ENCODE assay signal across 14 cellular contexts in the genomic region with DNA sequence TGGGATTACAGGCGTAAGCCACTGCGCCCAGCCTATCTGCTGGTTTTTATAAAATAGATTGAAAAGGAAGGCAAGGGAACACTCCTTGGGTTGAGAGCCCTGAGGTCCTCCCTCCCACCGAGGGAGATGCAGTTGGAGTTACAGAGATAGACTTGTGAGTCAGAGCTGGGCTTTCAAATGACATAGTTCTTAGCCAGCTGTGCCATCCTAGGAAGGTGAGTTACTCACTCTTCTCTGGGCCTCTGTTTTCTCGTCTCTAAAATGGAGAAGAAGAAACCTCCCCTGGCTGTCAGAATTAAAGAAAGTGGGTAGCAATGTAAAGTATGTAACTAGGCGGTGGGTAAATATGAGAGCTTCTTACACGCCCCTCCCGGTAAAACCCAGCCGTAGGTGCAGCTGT. TPM values are rescaled to one million over a fixed set of nuclear protein-coding genes. Genes with fewer than 3 reads are reported as not detected.
DNase-seq lines count a peak whose midpoint lies in the region; ATAC-seq and TF ChIP-seq lines count a peak whose summit lies in the region.
"Had no signal": no experiment of that assay in that cellular context is flagged by ENCODE, and none has a peak within 500 bp of the region (broad histone marks: within the 10 kb centered on the region; RNA-seq: fewer than 3 reads in every experiment).

No MANE protein-coding gene starts in this region.

- no peak for ATAC-seq in IMR-90 (ENCODE audit: low read depth)
- no peak for ATAC-seq in activated T-cell treated with anti-CD3 and anti-CD28 coated beads, Interleukin-2, amount 50 U/mL, for 4 hours
- no peak for ATAC-seq in HG03280 (IDR thresholded peaks at IDR 0.05; ENCODE audit: unreplicated experiment)

- no peak for TF ChIP-seq RAD21 in IMR-90 (IDR thresholded peaks at IDR 0.05; ENCODE audit: low read length)

- H3K9ac ChIP-seq in BLaER1 treated with 17β-estradiol and CSF1 and Interleukin-3, amounts not matched to agents 10 nM and 100 nM: no peak overlapping the region
- H3K9ac ChIP-seq in IMR-90 (ENCODE audit: low read depth, low read length): no peak overlapping the region

- peaks cover 14 to 33% (median 31%) of the 10 kb centered on the region in 11 experiments; a peak in 21 of 22 replicates for H3K36me3 ChIP-seq in BLaER1 treated with 17β-estradiol and CSF1 and Interleukin-3, amounts not matched to agents 10 nM and 100 nM
- peaks cover 16% of the 10 kb centered on the region for H3K36me3 ChIP-seq in IMR-90 (ENCODE audit: control insufficient read depth, insufficient read depth, low read length)

- H3K27me3 ChIP-seq in BLaER1 treated with 17β-estradiol and CSF1 and Interleukin-3, amounts not matched to agents 10 nM and 100 nM: peaks cover 8 to 40% (median 35%) of the 10 kb centered on the region in 11 experiments; a peak in 21 of 22 replicates
- no peaks in the 10 kb centered on the region for H3K27me3 ChIP-seq in IMR-90 (ENCODE audit: control insufficient read depth, insufficient read depth, low read length)

- peaks cover 4% of the 10 kb centered on the region for H3K9me3 Mint-ChIP-seq in neural crest cell
- peaks cover 1% of the 10 kb centered on the region for H3K9me3 Mint-ChIP-seq in activated T-cell treated with anti-CD3 and anti-CD28 coated beads, Interleukin-2, amount 50 U/mL, for 4 hours
- H3K9me3 Mint-ChIP-seq: activated CD4-positive, alpha-beta memory T cell treated with anti-CD3 and anti-CD28 coated beads, Interleukin-2, amount 10 ng/mL, durations not matched to agents 7 days and 5 days had no signal

- peaks cover 18% of the 10 kb centered on the region for H3K9me1 ChIP-seq in IMR-90 (ENCODE audit: insufficient read depth, low read length)

- H3K18ac ChIP-seq in IMR-90 (ENCODE audit: low read depth, low read length): no peak overlapping the region

- H3K9me3 ChIP-seq in BLaER1 treated with 17β-estradiol and CSF1 and Interleukin-3, amounts not matched to agents 10 nM and 100 nM (replicated peaks in 1 of 11): peaks cover 7 to 21% (median 14%) of the 10 kb centered on the region in 11 experiments; a peak in 21 of 22 replicates
- 0 out of 2 replicates have a peak, but pooled peaks cover 2% of the 10 kb centered on the region for H3K9me3 ChIP-seq in IMR-90 (ENCODE audit: control insufficient read depth, insufficient read depth, low read length)

- no peak overlapping the region for H3K27ac Mint-ChIP-seq in neural crest cell (ENCODE audit: unreplicated experiment)
- H3K27ac Mint-ChIP-seq: activated CD4-positive, alpha-beta memory T cell treated with anti-CD3 and anti-CD28 coated beads, Interleukin-2, amount 10 ng/mL, durations not matched to agents 7 days and 5 days; CD4-positive, CD25-positive, alpha-beta regulatory T cell had no signal

- in situ Hi-C loops in IMR-90 (cut with MboI; ENCODE audit: low sequenced_read_pairs): no loop called here

- no peak for TF ChIP-seq CTCF in IMR-90 (conservative IDR thresholded peaks at IDR 0.05; ENCODE audit: low read depth, low read length)
- no peak for TF ChIP-seq CTCF in choroid plexus epithelial cell (conservative IDR thresholded peaks at IDR 0.05; ENCODE audit: low read depth, low read length)
- no peak for TF ChIP-seq CTCF in neural crest cell (conservative IDR thresholded peaks at IDR 0.05)

- H3K27ac ChIP-seq in BLaER1 treated with 17β-estradiol and CSF1 and Interleukin-3, amounts not matched to agents 10 nM and 100 nM: no peak overlapping the region
- H3K27ac ChIP-seq in IMR-90 (ENCODE audit: insufficient read depth, low read length): no peak overlapping the region

- H3K4ac ChIP-seq in IMR-90 (ENCODE audit: low read depth, low read length): no peak overlapping the region

- peaks cover 12% of the 10 kb centered on the region for H3K36me3 Mint-ChIP-seq in neural crest cell (ENCODE audit: low read depth)
- H3K36me3 Mint-ChIP-seq in activated T-cell treated with anti-CD3 and anti-CD28 coated beads, Interleukin-2, amount 50 U/mL, for 4 hours (ENCODE audit: insufficient read depth): peaks cover 2% of the 10 kb centered on the region
- H3K36me3 Mint-ChIP-seq: CD4-positive, CD25-positive, alpha-beta regulatory T cell had no signal

- peaks cover 24 to 77% of the 10 kb centered on the region in 2 experiments for H3K79me1 ChIP-seq in IMR-90 (ENCODE audit: low read depth in 1 of 2, low read length in 2 of 2)

- DNase-seq in IMR-90: peak; percentile 73
- peak; percentile 68 for DNase-seq in choroid plexus epithelial cell (ENCODE audit: low read depth)
- no peak for DNase-seq in neural crest cell (ENCODE audit: low read depth, low spot score)
- DNase-seq in activated T-cell treated with anti-CD3 and anti-CD28 coated beads, Interleukin-2, amount 50 U/mL, for 4 hours: no peak
- DNase-seq in SIG-M5 (lab: John Stamatoyannopoulos, UW): no peak
- DNase-seq in stimulated activated naive CD4-positive, alpha-beta T cell (lab: John Stamatoyannopoulos, UW): no peak
- DNase-seq: activated CD4-positive, alpha-beta memory T cell treated with anti-CD3 and anti-CD28 coated beads, Interleukin-2, amount 10 ng/mL, durations not matched to agents 7 days and 5 days; activated gamma-delta T cell; CD4-positive, CD25-positive, alpha-beta regulatory T cell; NCI-H1105; NCI-H524 treated with DMSO at 0.1 percent for 48 hours; T1000 had no signal

- peak overlapping the region; percentile 70 for H3K4me3 Mint-ChIP-seq in neural crest cell
- H3K4me3 Mint-ChIP-seq in activated T-cell treated with anti-CD3 and anti-CD28 coated beads, Interleukin-2, amount 50 U/mL, for 4 hours: no peak overlapping the region
- H3K4me3 Mint-ChIP-seq: activated CD4-positive, alpha-beta memory T cell treated with anti-CD3 and anti-CD28 coated beads, Interleukin-2, amount 10 ng/mL, durations not matched to agents 7 days and 5 days had no signal

- no peak overlapping the region for H2AFZ ChIP-seq in IMR-90 (replicated peaks; ENCODE audit: low read length, poor library complexity)

- H3K56ac ChIP-seq in IMR-90 (ENCODE audit: extremely low read depth, insufficient read depth, low read length): no peak overlapping the region

- H3K23ac ChIP-seq in IMR-90 (ENCODE audit: low read depth, low read length): no peak overlapping the region

- H4K5ac ChIP-seq in IMR-90 (ENCODE audit: low read depth, low read length): no peak overlapping the region

- H4K20me1 ChIP-seq in BLaER1 treated with 17β-estradiol and CSF1 and Interleukin-3, amounts not matched to agents 10 nM and 100 nM: peaks cover 18 to 42% (median 32%) of the 10 kb centered on the region in 11 experiments; a peak in 20 of 22 replicates
- H4K20me1 ChIP-seq in IMR-90 (ENCODE audit: insufficient read depth, low read length): peaks cover 30% of the 10 kb centered on the region

- H2AK5ac ChIP-seq in IMR-90 (ENCODE audit: low read depth, low read length): no peak overlapping the region; the same call in 1 of the 2 replicates

- no peak overlapping the region for H2BK5ac ChIP-seq in IMR-90 (ENCODE audit: low read depth, low read length, poor library complexity, severe bottlenecking)

- CTCF ChIA-PET in IMR-90 (lab: Yijun Ruan, JAX): no interaction called here

- no peak overlapping the region for H4K8ac ChIP-seq in IMR-90 (ENCODE audit: low read depth in 2 of 2, low read length in 2 of 2)

- peak overlapping the region; percentile 1 for H2AK9ac ChIP-seq in IMR-90 (replicated peaks; ENCODE audit: low read depth, low read length, poor library complexity)

- H2BK120ac ChIP-seq in IMR-90 (ENCODE audit: low read depth, low read length): no peak overlapping the region

- no peak overlapping the region for H2BK15ac ChIP-seq in IMR-90 (ENCODE audit: low read depth, low read length)

- WGBS in IMR-90 (ENCODE audit: extremely low coverage in 2 of 2, insufficient read length in 1 of 2), 2 experiments: no CpG with 5 or more reads among the region's 8 CpGs

- BruUV-seq in IMR-90 (replicated peaks; lab: Mats Ljungman, UMichigan): no TSS peak

- no peak for TF ChIP-seq POLR2A in IMR-90 (IDR thresholded peaks at IDR 0.05; ENCODE audit: low read depth, low read length)

- no peak overlapping the region for H2BK20ac ChIP-seq in IMR-90 (ENCODE audit: low read depth, low read length)

- dilution Hi-C loops in IMR-90 (cut with HindIII; ENCODE audit: low sequenced_read_pairs, unreplicated experiment): no loop called here

- H3K14ac ChIP-seq in IMR-90 (replicated peaks; ENCODE audit: low read depth, low read length): peak overlapping the region; percentile 45; the same call in 1 of the 2 replicates

- peaks cover 21% of the 10 kb centered on the region for H3K27me3 Mint-ChIP-seq in neural crest cell (ENCODE audit: low read depth)
- peaks cover 35% of the 10 kb centered on the region for H3K27me3 Mint-ChIP-seq in activated T-cell treated with anti-CD3 and anti-CD28 coated beads, Interleukin-2, amount 50 U/mL, for 4 hours (ENCODE audit: low read depth)

- H3K4me1 ChIP-seq in BLaER1 treated with 17β-estradiol and CSF1 and Interleukin-3, amounts not matched to agents 10 nM and 100 nM: peaks cover 62 to 81% (median 70%) of the 10 kb centered on the region in 10 experiments
- H3K4me1 ChIP-seq in IMR-90 (ENCODE audit: control insufficient read depth, insufficient read depth, low read length): peaks cover 7% of the 10 kb centered on the region

- H3K4me2 ChIP-seq in BLaER1 treated with 17β-estradiol and CSF1 and Interleukin-3, amounts not matched to agents 10 nM and 100 nM: peak overlapping the region in 10 of 11 experiments; percentile 90 to 100 (median 97); a peak in 20 of 22 replicates
- no peak overlapping the region for H3K4me2 ChIP-seq in IMR-90 (ENCODE audit: low read depth, low read length)

- H3K4me1 Mint-ChIP-seq in neural crest cell: peaks cover 47% of the 10 kb centered on the region
- H3K4me1 Mint-ChIP-seq in activated T-cell treated with anti-CD3 and anti-CD28 coated beads, Interleukin-2, amount 50 U/mL, for 4 hours (ENCODE audit: low read depth): peaks cover 23% of the 10 kb centered on the region

- POLR2A ChIA-PET in IMR-90 (lab: Charles Lee; ENCODE audit: unreplicated experiment): no interaction called here

- no peak overlapping the region for H3K4me3 ChIP-seq in BLaER1 treated with 17β-estradiol and CSF1 and Interleukin-3, amounts not matched to agents 10 nM and 100 nM
- H3K4me3 ChIP-seq in IMR-90 (ENCODE audit: insufficient read depth, low read depth, low read length) (no peak overlapping the region), choroid plexus epithelial cell (ENCODE audit: low read depth, low read length) (no peak overlapping the region)

- no peak overlapping the region for H4K91ac ChIP-seq in IMR-90 (ENCODE audit: insufficient read depth, low read depth, low read length)

- intact Hi-C loops in IMR-90 (cut with micrococcal nuclease): no loop called here

RNA-seq across cellular contexts. Expression of gene LRRFIP1, which starts 2.4 kb away (rescaled TPM):
- 52.2 and 63.0 TPM in 2 replicates for total RNA-seq in IMR-90 (2012; rRNA removed)
- polyA plus RNA-seq in IMR-90 (2012; rRNA removed): 47.4 and 54.4 TPM in 2 replicates
- polyA plus RNA-seq in IMR-90 (2012; cell fraction: cytosol; rRNA removed): 22.4 and 32.2 TPM in 2 replicates
- polyA plus RNA-seq in IMR-90 (2012; cell fraction: nucleus; rRNA removed; ENCODE audit: low replicate concordance): 26.6 and 80.9 TPM in 2 replicates
- 37.1 and 38.5 TPM in 2 replicates for total RNA-seq in neural crest cell
- total RNA-seq in activated T-cell treated with anti-CD3 and anti-CD28 coated beads, Interleukin-2, amount 50 U/mL, for 4 hours: 100 to 1,000 TPM; 160 to 203 (median 169) TPM

RNA-seq across cellular contexts. Expression of gene RAB17, which starts 39.2 kb away (rescaled TPM):
- total RNA-seq in IMR-90 (2012; rRNA removed) (not detected in 2 replicates), neural crest cell (not detected in 2 replicates)
- polyA plus RNA-seq in IMR-90 (2012; rRNA removed): 0.17 and 0.41 TPM in 2 replicates
- 0.05 and 0.34 TPM in 2 replicates for polyA plus RNA-seq in IMR-90 (2012; cell fraction: cytosol; rRNA removed)
- 1.9 and 2.9 TPM in 2 replicates for polyA plus RNA-seq in IMR-90 (2012; cell fraction: nucleus; rRNA removed; ENCODE audit: low replicate concordance)
- total RNA-seq in activated T-cell treated with anti-CD3 and anti-CD28 coated beads, Interleukin-2, amount 50 U/mL, for 4 hours: under 1 TPM in 1 of 3 donors, not detected in 2; 0.14 TPM
- total RNA-seq: activated CD4-positive, alpha-beta memory T cell treated with anti-CD3 and anti-CD28 coated beads, Interleukin-2, amount 10 ng/mL, durations not matched to agents 7 days and 5 days; CD4-positive, CD25-positive, alpha-beta regulatory T cell had no signal
- polyA plus RNA-seq: CD4-positive, CD25-positive, alpha-beta regulatory T cell had no signal

Comparison
In these comparisons a context has a peak if more than half of its experiments do, and no peak if none do; other contexts are left out.
1. DNase-seq: peak in IMR-90 (single experiment) and choroid plexus epithelial cell (single experiment); none in neural crest cell (single experiment), activated T-cell treated with anti-CD3 and anti-CD28 coated beads, Interleukin-2, amount 50 U/mL, for 4 hours (single experiment), SIG-M5 (single experiment) and stimulated activated naive CD4-positive, alpha-beta T cell (0 of 6).